In genomic region chr1:248816042-248816851, GRCh38 we compare ENCODE assay signal across 1 cellular context.
TF ChIP-seq lines count a peak whose summit lies in the region.

No MANE protein-coding gene starts in this region.

TF ChIP-seq in HepG2, 621 proteins besides CTCF, POLR2A, EP300 and RAD21:
- TF ChIP-seq PHF5A (CRISPR knock-in tag; IDR thresholded peaks at IDR 0.05; ENCODE audit: low read depth, unreplicated experiment) (no peak), ZSCAN22 (CRISPR knock-in tag; IDR thresholded peaks at IDR 0.05) (no peak), MYC (CRISPR knock-in tag; IDR thresholded peaks at IDR 0.05; ENCODE audit: borderline replicate concordance) (no peak), ZNF232 (CRISPR knock-in tag; IDR thresholded peaks at IDR 0.05; ENCODE audit: borderline replicate concordance) (no peak), PHF21A (CRISPR knock-in tag; IDR thresholded peaks at IDR 0.05) (no peak), ZMYM2 (CRISPR knock-in tag; IDR thresholded peaks at IDR 0.05) (no peak), ZBTB46 (CRISPR knock-in tag; IDR thresholded peaks at IDR 0.05; ENCODE audit: borderline replicate concordance) (no peak), DR1 (CRISPR knock-in tag; IDR thresholded peaks at IDR 0.05) (no peak), ATAD3A (CRISPR knock-in tag; IDR thresholded peaks at IDR 0.05) (no peak), CEBPB (IDR thresholded peaks at IDR 0.05; ENCODE audit: borderline replicate concordance, low read depth, low read length) (no peak), ZNF512B (CRISPR knock-in tag; IDR thresholded peaks at IDR 0.05; ENCODE audit: borderline replicate concordance) (no peak), HOMEZ (CRISPR knock-in tag; IDR thresholded peaks at IDR 0.05; ENCODE audit: low read depth) (no peak), THAP11 (CRISPR knock-in tag; IDR thresholded peaks at IDR 0.05) (no peak)
TF ChIP-seq in HepG2: peak in this region for 0.
